8 cellular contexts compared by ENCODE assay signal in genomic region chr16:56916571-56917403, GRCh38. TPM values are rescaled to one million over a fixed set of nuclear protein-coding genes. Genes with fewer than 3 reads are reported as not detected.
DNase-seq lines count a peak whose midpoint lies in the region; ATAC-seq and TF ChIP-seq lines count a peak whose summit lies in the region.

No MANE protein-coding gene starts in this region.

- no peak overlapping the region for H3K27ac ChIP-seq in PC-9

- intact Hi-C loops in PC-9 (cut with micrococcal nuclease; ENCODE audit: unreplicated experiment), result no loop called here

- no peaks in the 10 kb centered on the region for H3K9me2 ChIP-seq in PC-9 (ENCODE audit: insufficient read depth)

- H3K27me3 Mint-ChIP-seq in central memory CD8-positive, alpha-beta T cell, result peaks cover 11% of the 10 kb centered on the region

- TF ChIP-seq CTCF in GM06990 (IDR thresholded peaks at IDR 0.05; ENCODE audit: insufficient read depth, low read length, poor library complexity, severe bottlenecking), result no peak
- no peak for TF ChIP-seq CTCF in GM20000 (IDR thresholded peaks at IDR 0.05; ENCODE audit: extremely low read depth, missing control alignments)
- no peak for TF ChIP-seq CTCF in PC-9 (conservative IDR thresholded peaks at IDR 0.05)

- H3K79me2 ChIP-seq in PC-9 (ENCODE audit: low read depth), result no peaks in the 10 kb centered on the region

- H3K9me3 Mint-ChIP-seq in central memory CD8-positive, alpha-beta T cell, result no peaks in the 10 kb centered on the region

- peaks cover 14% of the 10 kb centered on the region for H3K4me1 Mint-ChIP-seq in central memory CD8-positive, alpha-beta T cell

- POLR2A ChIA-PET in PC-9 (lab: Charles Lee; ENCODE audit: unreplicated experiment), result no interaction called here

- ATAC-seq in HG03520 (IDR thresholded peaks at IDR 0.05; ENCODE audit: unreplicated experiment), result peak; percentile 61
- peak; percentile 80 for ATAC-seq in central memory CD8-positive, alpha-beta T cell (replicated peaks; ENCODE audit: extremely low read depth, poor library complexity, severe bottlenecking)

- BruUV-seq in PC-9 (replicated peaks; lab: Mats Ljungman, UMichigan), result no TSS peak

- no peaks in the 10 kb centered on the region for H3K36me3 ChIP-seq in GM06990 (ENCODE audit: control insufficient read depth, insufficient read depth, low read length)
- H3K36me3 ChIP-seq in PC-9 (ENCODE audit: low read depth), result no peaks in the 10 kb centered on the region

- CTCF ChIA-PET in PC-9 (lab: Charles Lee), result no interaction called here

- peaks cover 18% of the 10 kb centered on the region; the same call in 1 of the 2 replicates for H3F3A ChIP-seq in PC-9 (ENCODE audit: insufficient read depth, low read depth)

- H3K4me3 ChIP-seq in GM06990 (replicated peaks; ENCODE audit: low read depth, low read length) (peak overlapping the region; percentile 30), PC-9 (no peak overlapping the region)

- no peaks in the 10 kb centered on the region for H3K9me3 ChIP-seq in PC-9 (ENCODE audit: insufficient read depth, low read depth)

- DNase-seq in GM06990 (ENCODE audit: extremely low read depth, insufficient read length) (peak; percentile 53), GM20000 (ENCODE audit: low spot score) (peak; percentile 71), PC-9 (no peak), NCI-H1930 (lab: John Stamatoyannopoulos, UW) (no peak), ecto neural progenitor cell (ENCODE audit: low spot score) (no peak)
- no peak for DNase-seq in central memory CD8-positive, alpha-beta T cell (ENCODE audit: low spot score in 2 of 2)
- DNase-seq in stimulated activated CD4-positive, alpha-beta T cell treated with anti-CD3 and anti-CD28 coated beads, Interleukin-4, amount 100 ng/mL, for 1 hour, result peak; percentile 16

- H3K4me2 ChIP-seq in PC-9, result no peak overlapping the region

- H3K27me3 ChIP-seq in GM06990 (replicated peaks; ENCODE audit: control insufficient read depth, insufficient read depth, low read length) (no peaks in the 10 kb centered on the region), PC-9 (ENCODE audit: insufficient read depth, low read depth) (no peaks in the 10 kb centered on the region)

- no peaks in the 10 kb centered on the region for H3K36me3 Mint-ChIP-seq in central memory CD8-positive, alpha-beta T cell (ENCODE audit: insufficient read depth)

- peaks cover 26% of the 10 kb centered on the region for H3K4me1 ChIP-seq in PC-9 (replicated peaks; ENCODE audit: insufficient read depth)

- no peaks in the 10 kb centered on the region for H4K20me1 ChIP-seq in PC-9 (ENCODE audit: insufficient read depth)

- H3K27ac Mint-ChIP-seq in central memory CD8-positive, alpha-beta T cell (ENCODE audit: low read depth), result peak overlapping the region; percentile 89

- H2AFZ ChIP-seq in PC-9, result no peak overlapping the region

- peak overlapping the region; percentile 33 for H3K4me3 Mint-ChIP-seq in central memory CD8-positive, alpha-beta T cell

RNA-seq across cellular contexts. Expression of gene HERPUD1, which starts 15.2 kb away (rescaled TPM):
- total RNA-seq in PC-9 (2021), result 23.5 and 35.3 TPM in 2 replicates

RNA-seq across cellular contexts. Expression of gene CETP, which starts 45.0 kb away (rescaled TPM):
- total RNA-seq in PC-9 (2021), result not detected in 2 replicates

RNA-seq across cellular contexts. Expression of gene SLC12A3, which starts 51.8 kb away (rescaled TPM):
- total RNA-seq in PC-9 (2021), result 0.26 and 0.70 TPM in 2 replicates

Comparison
In these comparisons a context has a peak if more than half of its experiments do, and no peak if none do; other contexts are left out.
1. DNase-seq: peak in GM06990 (single experiment), GM20000 (single experiment) and stimulated activated CD4-positive, alpha-beta T cell treated with anti-CD3 and anti-CD28 coated beads, Interleukin-4, amount 100 ng/mL, for 1 hour (single experiment); none in central memory CD8-positive, alpha-beta T cell (0 of 2), PC-9 (0 of 2), NCI-H1930 (0 of 2) and ecto neural progenitor cell (single experiment).